ENCODE assay signal across 8 cellular contexts in the genomic region with DNA sequence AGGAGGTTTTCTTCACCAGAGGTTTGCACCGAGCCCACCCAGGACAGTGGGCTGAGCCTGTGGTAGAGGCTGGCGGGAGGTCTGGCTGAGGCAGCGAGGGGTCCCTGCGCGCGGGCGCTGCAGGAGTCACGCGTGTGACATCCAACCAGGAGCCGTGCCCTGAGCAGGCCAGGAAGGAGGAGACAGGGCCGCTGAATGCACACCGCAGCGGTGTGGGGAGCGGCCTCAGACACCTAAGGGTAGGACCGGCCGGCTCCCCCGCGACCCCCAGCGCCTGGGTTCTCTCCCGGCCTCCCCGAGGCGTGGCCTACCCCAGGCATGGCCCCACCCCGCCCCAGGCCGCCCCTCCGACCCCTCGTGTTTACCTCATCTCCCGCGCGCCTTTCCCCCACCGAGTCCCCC. TPM values are rescaled to one million over a fixed set of nuclear protein-coding genes. Genes with fewer than 3 reads are reported as not detected.
A peak's percentile ranks its signal among the peaks of the same experiment; 100 is the strongest.
DNase-seq lines count a peak whose midpoint lies in the region; ATAC-seq and TF ChIP-seq lines count a peak whose summit lies in the region.

No MANE protein-coding gene starts in this region.

- H2AFZ ChIP-seq in SU-DHL-6 (ENCODE audit: low read depth, low read length, severe bottlenecking), result peak overlapping the region; percentile 84

- H3K9ac ChIP-seq in SU-DHL-6 (ENCODE audit: low read length), result peak overlapping the region; percentile 72

- ATAC-seq in GM21390 (IDR thresholded peaks at IDR 0.05; ENCODE audit: unreplicated experiment) (peak; percentile 45), left lobe of liver (peak; percentile 67)

- H3K79me2 ChIP-seq in SU-DHL-6 (ENCODE audit: insufficient read depth, low read length), result no peaks in the 10 kb centered on the region

- H3F3A ChIP-seq in SU-DHL-6 (ENCODE audit: insufficient read depth), result peaks cover 5% of the 10 kb centered on the region; the same call in 1 of the 2 replicates

- TF ChIP-seq CTCF in SU-DHL-6 (IDR thresholded peaks at IDR 0.05; ENCODE audit: insufficient read depth, low read length, poor library complexity, severe bottlenecking), result no peak

- H3K4me3 ChIP-seq in SU-DHL-6 (ENCODE audit: insufficient read depth, low read length, poor library complexity, severe bottlenecking), result peak overlapping the region; percentile 76

- DNase-seq in EH (ENCODE audit: low read depth) (peak; percentile 58), HT1080 (ENCODE audit: low read depth) (peak; percentile 47), caudate nucleus (lab: John Stamatoyannopoulos, UW) (peak in 16 of 61 donors; percentile 31 to 75 (median 50)), left lobe of liver (ENCODE audit: low spot score) (peak; percentile 60), H4 (ENCODE audit: low spot score) (no peak)
- DNase-seq in stimulated activated CD8-positive, alpha-beta memory T cell treated with anti-CD3 and anti-CD28 coated beads, Interleukin-15, amount 100 ng/mL, for 24 hours (ENCODE audit: low read depth), result peak; percentile 26

- peak overlapping the region; percentile 84 for H3K4me2 ChIP-seq in SU-DHL-6 (ENCODE audit: low read depth, low read length, poor library complexity, severe bottlenecking)

- H3K27ac ChIP-seq in SU-DHL-6 (ENCODE audit: low read depth, low read length) (peak overlapping the region; percentile 40), caudate nucleus (ENCODE audit: low read depth, low read length) (peak overlapping the region; percentile 67)

- H4K20me1 ChIP-seq in SU-DHL-6 (ENCODE audit: low read depth, low read length), result no peaks in the 10 kb centered on the region

- peaks cover 5% of the 10 kb centered on the region; the same call in 1 of the 2 replicates for H3K9me3 ChIP-seq in SU-DHL-6 (ENCODE audit: insufficient read depth, low read length)

- H3K9me2 ChIP-seq in SU-DHL-6 (replicated peaks; ENCODE audit: insufficient read depth, low read length), result no peaks in the 10 kb centered on the region

- no peaks in the 10 kb centered on the region for H3K27me3 ChIP-seq in SU-DHL-6 (ENCODE audit: low read length)

- H3K36me3 ChIP-seq in SU-DHL-6 (ENCODE audit: low read length), result peaks cover 14% of the 10 kb centered on the region; the same call in 1 of the 2 replicates

RNA-seq across cellular contexts. Expression of a gene that starts 0.4 kb away (rescaled TPM):
- 46.4 and 53.9 TPM in 2 replicates for total RNA-seq in HT1080 (2014; rRNA removed; shearing (Covaris generic))
- 67.0 and 78.8 TPM in 2 replicates for polyA plus RNA-seq in HT1080 (2015; cell fraction: cytosol; rRNA removed)
- 73.9 and 75.3 TPM in 2 replicates for polyA plus RNA-seq in HT1080 (2015; cell fraction: nucleus; rRNA removed)
- 15.7 TPM for total RNA-seq in left lobe of liver
- total RNA-seq in H4 (2014; rRNA removed; shearing (Covaris generic)), result 34.5 and 43.6 TPM in 2 replicates
